Comparison of ENCODE assay signal across 19 cellular contexts in the genomic region with DNA sequence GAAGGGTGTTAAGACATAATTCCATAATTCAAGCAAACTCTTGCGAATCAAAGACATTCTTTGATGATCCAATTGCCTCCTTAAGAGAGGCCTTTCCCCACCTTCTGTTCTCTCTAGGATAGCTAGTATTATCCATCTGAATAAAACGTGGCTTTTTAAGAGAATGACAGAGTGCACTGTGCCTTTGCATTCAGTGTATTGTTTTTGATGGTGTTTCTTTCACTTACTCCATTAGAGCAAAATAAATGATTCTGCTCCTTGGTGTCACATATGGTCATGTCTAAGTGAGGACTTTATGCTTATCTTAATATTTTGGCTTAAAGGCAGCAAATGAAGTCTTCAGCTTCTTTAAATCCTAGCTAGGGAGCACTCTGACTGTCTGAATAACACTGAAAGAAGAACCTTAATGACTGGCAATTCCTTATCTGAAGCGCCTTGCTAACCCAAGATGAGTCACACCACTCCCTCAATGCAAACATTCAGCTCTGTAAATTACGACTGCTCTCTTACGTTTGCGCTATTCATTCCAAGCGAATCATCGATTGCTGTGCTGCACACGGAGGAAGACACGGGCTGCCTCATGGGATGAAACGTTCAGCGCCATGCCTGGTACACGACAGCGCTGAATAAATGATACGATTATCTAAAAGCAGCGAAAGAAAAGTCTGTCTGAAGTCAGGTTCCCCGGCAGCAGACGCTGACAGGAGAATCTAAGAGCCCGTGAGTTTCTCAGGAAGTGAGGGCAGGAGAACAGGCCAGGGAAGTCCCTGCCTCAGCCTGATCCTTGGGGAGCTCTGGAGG. TPM values are rescaled to one million over a fixed set of nuclear protein-coding genes. Genes with fewer than 3 reads are reported as not detected.
A peak's percentile ranks its signal among the peaks of the same experiment; 100 is the strongest.
DNase-seq lines count a peak whose midpoint lies in the region; ATAC-seq, FAIRE-seq and TF ChIP-seq lines count a peak whose summit lies in the region.
"Had no signal": no experiment of that assay in that cellular context is flagged by ENCODE, and none has a peak within 500 bp of the region (broad histone marks: within the 10 kb centered on the region; RNA-seq: fewer than 3 reads in every experiment).

No MANE protein-coding gene starts in this region.

- intact Hi-C loops in mammary epithelial cell (cut with micrococcal nuclease): no loop called here
- intact Hi-C loops in mucosa of descending colon (cut with DNase I, micrococcal nuclease): no loop called here

- no peak for DNase-seq in GM12891 (ENCODE audit: insufficient read length, low spot score)
- DNase-seq in NCI-H460 (ENCODE audit: extremely low read depth, low read depth): peak; percentile 91
- peak; percentile 35 for DNase-seq in mammary epithelial cell
- DNase-seq in mucosa of descending colon: peak in 2 of 3 donors; percentile 26 to 49
- DNase-seq in activated naive CD8-positive, alpha-beta T cell treated with anti-CD3 and anti-CD28 coated beads, Interleukin-2, amount 50 U/mL, for 24 hours: no peak
- DNase-seq in GM19240 (ENCODE audit: insufficient read length, low spot score): no peak
- DNase-seq in NCI-H128 (lab: John Stamatoyannopoulos, UW; ENCODE audit: unreplicated experiment): no peak
- DNase-seq: activated naive CD4-positive, alpha-beta T cell treated with anti-CD3 and anti-CD28 coated beads, Interleukin-2, amount 10 ng/mL, durations not matched to agents 7 days and 5 days; foreskin keratinocyte; GDM1; Kasumi-1; NCI-H2171; RPMI8226 had no signal

- no peaks in the 10 kb centered on the region for H3K36me3 Mint-ChIP-seq in activated naive CD8-positive, alpha-beta T cell treated with anti-CD3 and anti-CD28 coated beads, Interleukin-2, amount 50 U/mL, for 24 hours (ENCODE audit: low read depth)
- H3K36me3 Mint-ChIP-seq: activated naive CD4-positive, alpha-beta T cell treated with anti-CD3 and anti-CD28 coated beads, Interleukin-2, amount 10 ng/mL, durations not matched to agents 7 days and 5 days had no signal

- H4K20me1 ChIP-seq in mammary epithelial cell (ENCODE audit: insufficient read depth, low read length): no peaks in the 10 kb centered on the region

- H2AFZ ChIP-seq in mammary epithelial cell (ENCODE audit: low read depth, low read length): no peak overlapping the region

- no peaks in the 10 kb centered on the region for H3K79me2 ChIP-seq in mammary epithelial cell (ENCODE audit: insufficient read depth, low read length)

- dilution Hi-C loops in mammary epithelial cell (cut with HindIII; ENCODE audit: low sequenced_read_pairs): no loop called here

- H3K4me1 Mint-ChIP-seq in activated naive CD8-positive, alpha-beta T cell treated with anti-CD3 and anti-CD28 coated beads, Interleukin-2, amount 50 U/mL, for 24 hours: no peaks in the 10 kb centered on the region
- H3K4me1 Mint-ChIP-seq: activated naive CD4-positive, alpha-beta T cell treated with anti-CD3 and anti-CD28 coated beads, Interleukin-2, amount 10 ng/mL, durations not matched to agents 7 days and 5 days had no signal

- no peaks in the 10 kb centered on the region for H3K4me1 ChIP-seq in mammary epithelial cell (ENCODE audit: insufficient read depth, low read length)
- no peaks in the 10 kb centered on the region for H3K4me1 ChIP-seq in mucosa of descending colon (ENCODE audit: low read depth)
- H3K4me1 ChIP-seq: BLaER1 treated with 17β-estradiol and CSF1 and Interleukin-3, amounts not matched to agents 10 nM and 100 nM; foreskin keratinocyte had no signal

- no peak overlapping the region for H3K4me3 Mint-ChIP-seq in activated naive CD8-positive, alpha-beta T cell treated with anti-CD3 and anti-CD28 coated beads, Interleukin-2, amount 50 U/mL, for 24 hours
- H3K4me3 Mint-ChIP-seq: activated naive CD4-positive, alpha-beta T cell treated with anti-CD3 and anti-CD28 coated beads, Interleukin-2, amount 10 ng/mL, durations not matched to agents 7 days and 5 days; stimulated activated naive CD8-positive, alpha-beta T cell treated with anti-CD3 and anti-CD28 coated beads, Interleukin-15, Interleukin-2, amounts not matched to agents 100 ng/mL and 50 ng/mL, for 24 hours had no signal

- ATAC-seq in mucosa of descending colon: peak; percentile 97
- no peak for ATAC-seq in HG03469 (IDR thresholded peaks at IDR 0.05; ENCODE audit: unreplicated experiment)
- no peak for ATAC-seq in activated naive CD8-positive, alpha-beta T cell treated with anti-CD3 and anti-CD28 coated beads, Interleukin-2, amount 50 U/mL, for 24 hours
- ATAC-seq: foreskin keratinocyte had no signal

- 73% methylated on average over 19 of the region's 19 CpGs for WGBS in mammary epithelial cell (ENCODE audit: low coverage, missing lambda C conversion rate)

- no peak overlapping the region for H3K27ac ChIP-seq in mammary epithelial cell (ENCODE audit: insufficient read depth, low read depth, low read length)
- H3K27ac ChIP-seq: BLaER1 treated with 17β-estradiol and CSF1 and Interleukin-3, amounts not matched to agents 10 nM and 100 nM; coronary artery; foreskin keratinocyte had no signal

- H3K27ac Mint-ChIP-seq in activated naive CD8-positive, alpha-beta T cell treated with anti-CD3 and anti-CD28 coated beads, Interleukin-2, amount 50 U/mL, for 24 hours: no peak overlapping the region
- H3K27ac Mint-ChIP-seq: activated naive CD4-positive, alpha-beta T cell treated with anti-CD3 and anti-CD28 coated beads, Interleukin-2, amount 10 ng/mL, durations not matched to agents 7 days and 5 days; stimulated activated naive CD8-positive, alpha-beta T cell treated with anti-CD3 and anti-CD28 coated beads, Interleukin-15, Interleukin-2, amounts not matched to agents 100 ng/mL and 50 ng/mL, for 24 hours had no signal

- peak; percentile 77 for FAIRE-seq in GM12891 (lab: Jason Lieb, UNC)
- FAIRE-seq: GM18507, keratinocyte had no signal

- no peaks in the 10 kb centered on the region for H3K27me3 Mint-ChIP-seq in activated naive CD8-positive, alpha-beta T cell treated with anti-CD3 and anti-CD28 coated beads, Interleukin-2, amount 50 U/mL, for 24 hours
- H3K27me3 Mint-ChIP-seq: activated naive CD4-positive, alpha-beta T cell treated with anti-CD3 and anti-CD28 coated beads, Interleukin-2, amount 10 ng/mL, durations not matched to agents 7 days and 5 days; stimulated activated naive CD8-positive, alpha-beta T cell treated with anti-CD3 and anti-CD28 coated beads, Interleukin-15, Interleukin-2, amounts not matched to agents 100 ng/mL and 50 ng/mL, for 24 hours had no signal

- H3K9me3 ChIP-seq in mammary epithelial cell (replicated peaks; ENCODE audit: insufficient read depth, low read length) (no peaks in the 10 kb centered on the region), mucosa of descending colon (no peaks in the 10 kb centered on the region)

- H3K4me3 ChIP-seq in mammary epithelial cell (replicated peaks in 1 of 3; ENCODE audit: insufficient read depth in 1 of 3, low read depth in 2 of 3, low read length in 3 of 3): no peak overlapping the region
- H3K4me3 ChIP-seq in mucosa of descending colon: no peak overlapping the region
- H3K4me3 ChIP-seq: BLaER1 treated with 17β-estradiol and CSF1 and Interleukin-3, amounts not matched to agents 10 nM and 100 nM; coronary artery had no signal

- H3K27me3 ChIP-seq in mammary epithelial cell (ENCODE audit: insufficient read depth, low read length): peaks cover 4% of the 10 kb centered on the region
- H3K27me3 ChIP-seq: foreskin keratinocyte had no signal

- BruUV-seq in mammary epithelial cell (replicated peaks; lab: Mats Ljungman, UMichigan): no TSS peak

- H3K36me3 ChIP-seq in mammary epithelial cell (ENCODE audit: insufficient read depth, low read length) (no peaks in the 10 kb centered on the region), mucosa of descending colon (ENCODE audit: low read depth) (no peaks in the 10 kb centered on the region)
- H3K36me3 ChIP-seq: BLaER1 treated with 17β-estradiol and CSF1 and Interleukin-3, amounts not matched to agents 10 nM and 100 nM had no signal

- CTCF ChIA-PET in mammary epithelial cell (lab: Charles Lee; ENCODE audit: low non-redundant PET): no interaction called here

- no peak for TF ChIP-seq CTCF in mammary epithelial cell (conservative IDR thresholded peaks at IDR 0.05 in 1 of 2, IDR thresholded peaks at IDR 0.05 in 1 of 2; ENCODE audit: extremely low read depth in 1 of 2, insufficient read depth in 1 of 2, low read depth in 1 of 2, low read length in 2 of 2)
- no peak for TF ChIP-seq CTCF in mucosa of descending colon (IDR thresholded peaks at IDR 0.05)

- no peak overlapping the region for H3K9ac ChIP-seq in mammary epithelial cell (ENCODE audit: insufficient read depth, low read length)
- H3K9ac ChIP-seq: BLaER1 treated with 17β-estradiol and CSF1 and Interleukin-3, amounts not matched to agents 10 nM and 100 nM had no signal

- no peak for TF ChIP-seq POLR2A in GM12891 (IDR thresholded peaks at IDR 0.05; ENCODE audit: low read depth, low read length)

- H3K4me2 ChIP-seq in mammary epithelial cell (ENCODE audit: insufficient read depth, low read depth, low read length): no peak overlapping the region
- H3K4me2 ChIP-seq: BLaER1 treated with 17β-estradiol and CSF1 and Interleukin-3, amounts not matched to agents 10 nM and 100 nM had no signal

- H3K9me3 Mint-ChIP-seq in activated naive CD8-positive, alpha-beta T cell treated with anti-CD3 and anti-CD28 coated beads, Interleukin-2, amount 50 U/mL, for 24 hours: no peaks in the 10 kb centered on the region
- H3K9me3 Mint-ChIP-seq: activated naive CD4-positive, alpha-beta T cell treated with anti-CD3 and anti-CD28 coated beads, Interleukin-2, amount 10 ng/mL, durations not matched to agents 7 days and 5 days; stimulated activated naive CD8-positive, alpha-beta T cell treated with anti-CD3 and anti-CD28 coated beads, Interleukin-15, Interleukin-2, amounts not matched to agents 100 ng/mL and 50 ng/mL, for 24 hours had no signal

- in situ Hi-C loops in mammary epithelial cell (cut with MboI; ENCODE audit: low sequenced_read_pairs in 2 of 2): no loop called here

TF ChIP-seq in GM12891, 5 proteins besides CTCF, POLR2A, EP300 and RAD21:
- TF ChIP-seq TAF1 (IDR thresholded peaks at IDR 0.05; ENCODE audit: low read depth, low read length): no peak
- no peak for TF ChIP-seq POU2F2 (IDR thresholded peaks at IDR 0.05; ENCODE audit: low read depth, low read length)
- no peak for TF ChIP-seq SPI1 (IDR thresholded peaks at IDR 0.05; ENCODE audit: low read depth, low read length)
- no peak for TF ChIP-seq POLR2AphosphoS5 (IDR thresholded peaks at IDR 0.05; ENCODE audit: low read depth, low read length)
- TF ChIP-seq PAX5 (IDR thresholded peaks at IDR 0.05; ENCODE audit: insufficient read depth, low read length, severe bottlenecking): no peak

RNA-seq across cellular contexts. Expression of a gene that starts 35.1 kb away (rescaled TPM):
- polyA plus RNA-seq in GM12891 (2012; ENCODE audit: low read depth, missing spikeins): 18.6 TPM
- 26.8 and 29.6 TPM in 2 replicates for total RNA-seq in NCI-H460 (2014; rRNA removed; shearing (Covaris generic))
- 27.3 and 29.0 TPM in 2 replicates for polyA plus RNA-seq in NCI-H460 (2014; cell fraction: nucleus; rRNA removed)
- 10 to 100 TPM; 14.7 to 25.9 TPM for total RNA-seq in mammary epithelial cell
- 32.3 TPM for polyA plus RNA-seq in mammary epithelial cell
- 1.2 TPM for polyA minus RNA-seq in mammary epithelial cell
- total RNA-seq in mucosa of descending colon: 10 to 100 TPM; 13.5 to 15.9 (median 14.9) TPM

Comparison
In these comparisons a context has a peak if more than half of its experiments do, and no peak if none do; other contexts are left out.
1. DNase-seq: peak in NCI-H460 (single experiment), mammary epithelial cell (single experiment) and mucosa of descending colon (2 of 3); none in GM12891 (single experiment), activated naive CD8-positive, alpha-beta T cell treated with anti-CD3 and anti-CD28 coated beads, Interleukin-2, amount 50 U/mL, for 24 hours (single experiment), GM19240 (single experiment) and NCI-H128 (single experiment).